8 cellular contexts compared by ENCODE assay signal in the genomic region with DNA sequence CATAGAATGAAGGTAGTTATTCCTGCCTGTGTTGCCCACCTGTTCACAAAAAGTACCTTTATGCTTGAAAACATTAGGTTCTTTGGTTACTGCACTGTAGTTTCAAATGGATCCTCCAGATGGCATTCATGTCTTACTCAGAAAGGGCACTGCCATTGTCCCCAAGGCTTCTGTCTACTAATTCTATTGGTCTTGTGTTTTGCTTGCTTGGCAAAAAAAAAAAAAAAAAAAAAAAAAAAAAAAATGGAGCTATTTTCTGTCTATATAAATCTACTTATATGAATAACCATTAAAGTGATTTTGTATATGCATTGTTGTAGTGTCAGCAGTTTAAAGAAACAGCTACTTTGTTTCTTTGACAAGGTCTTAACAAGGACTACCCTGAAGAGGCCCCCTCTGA. TPM values are rescaled to one million over a fixed set of nuclear protein-coding genes. Genes with fewer than 3 reads are reported as not detected.
DNase-seq lines count a peak whose midpoint lies in the region; ATAC-seq and TF ChIP-seq lines count a peak whose summit lies in the region.

No MANE protein-coding gene starts in this region.

- H3K36me3 ChIP-seq in esophagus squamous epithelium: peaks cover 0 to 39% (median 7%) of the 10 kb centered on the region in 3 donors

- DNase-seq in Caki2 (ENCODE audit: low read depth) (peak; percentile 61), M059J (ENCODE audit: low read depth) (peak; percentile 78), RWPE1 (ENCODE audit: low spot score) (peak; percentile 55), esophagus squamous epithelium (lab: John Stamatoyannopoulos, UW) (no peak), retinal pigment epithelial cell (ENCODE audit: low read depth) (no peak), HPDE6-E6E7 (ENCODE audit: extremely low spot score) (no peak)

- H3K27ac ChIP-seq in RWPE1 (no peak overlapping the region), esophagus squamous epithelium (no peak overlapping the region)

- no peaks in the 10 kb centered on the region for H3K27me3 ChIP-seq in esophagus squamous epithelium

- TF ChIP-seq POLR2A in esophagus squamous epithelium (IDR thresholded peaks at IDR 0.05): no peak

- POLR2A ChIA-PET in RWPE1 (lab: Yijun Ruan, JAX; ENCODE audit: low non-redundant PET): interaction anchor here (0.5 kb wide), 1 partner anchor 588 kb away, joined by 3 read pairs; the partner anchor contains the start of gene GSTA4

- peaks cover 5 to 34% (median 15%) of the 10 kb centered on the region in 3 donors for H3K4me1 ChIP-seq in esophagus squamous epithelium

- TF ChIP-seq CTCF in RWPE1 (conservative IDR thresholded peaks at IDR 0.05; ENCODE audit: low read depth): peak; percentile 62
- peak in 5 of 6 experiments; percentile 22 to 70 (median 40) for TF ChIP-seq CTCF in esophagus squamous epithelium (IDR thresholded peaks at IDR 0.05)
- TF ChIP-seq CTCF in retinal pigment epithelial cell (conservative IDR thresholded peaks at IDR 0.05; ENCODE audit: low read depth, low read length): peak; percentile 67

- no peaks in the 10 kb centered on the region for H3K9me3 ChIP-seq in esophagus squamous epithelium

- intact Hi-C loops in esophagus squamous epithelium (cut with DNase I): loop anchor here (10.0 kb wide), 1 partner anchor 123 kb away; the partner anchor contains the start of gene MCM3

- CTCF ChIA-PET in RWPE1 (lab: Yijun Ruan, JAX): interaction anchor here (0.6 to 1.0 kb wide), 25 partner anchors 17 to 1761 kb away, joined by 3 to 15 read pairs (median 4); no protein-coding TSS in a partner anchor

- H3K4me3 ChIP-seq in esophagus squamous epithelium (no peak overlapping the region), retinal pigment epithelial cell (ENCODE audit: low read length) (no peak overlapping the region)

- ATAC-seq in GM19395 (IDR thresholded peaks at IDR 0.05; ENCODE audit: unreplicated experiment) (peak; percentile 76), HG02870 (IDR thresholded peaks at IDR 0.05; ENCODE audit: unreplicated experiment) (no peak)

- in situ Hi-C loops in Caki2 (cut with HindIII; ENCODE audit: low pct_unique_long_range_greater_than_20kb, low sequenced_read_pairs): loop anchor here (10.0 to 25.0 kb wide), 2 partner anchors 123 to 255 kb away; partner anchors contain the start of genes MCM3 and TMEM14A

RNA-seq across cellular contexts. Expression of gene EFHC1, which starts 12.7 kb away (rescaled TPM):
- total RNA-seq in Caki2 (2014; rRNA removed; shearing (Covaris generic); ENCODE audit: low replicate concordance): 22.5 and 30.7 TPM in 2 replicates
- 25.1 and 44.4 TPM in 2 replicates for total RNA-seq in M059J (2014; rRNA removed; shearing (Covaris generic))
- total RNA-seq in esophagus squamous epithelium: 10 to 100 TPM in 2 of 4 donors, 1 to 10 TPM in 2; 4.0 to 17.5 (median 9.9) TPM

RNA-seq across cellular contexts. Expression of gene PAQR8, which starts 45.5 kb away (rescaled TPM):
- 3.7 and 3.9 TPM in 2 replicates for total RNA-seq in Caki2 (2014; rRNA removed; shearing (Covaris generic); ENCODE audit: low replicate concordance)
- 4.9 and 9.9 TPM in 2 replicates for total RNA-seq in M059J (2014; rRNA removed; shearing (Covaris generic))
- total RNA-seq in esophagus squamous epithelium: 10 to 100 TPM in 3 of 4 donors, 1 to 10 TPM in 1; 1.7 to 22.5 (median 11.5) TPM

Comparison
In these comparisons a context has a peak if more than half of its experiments do, and no peak if none do; other contexts are left out.
1. DNase-seq: peak in Caki2 (single experiment), M059J (single experiment) and RWPE1 (single experiment); none in esophagus squamous epithelium (single experiment), retinal pigment epithelial cell (single experiment) and HPDE6-E6E7 (single experiment).
2. Peak in every context shown above with its lines, with median percentiles within 50 percentile points of each other: CTCF ChIP-seq.